Comparison of ENCODE assay signal across 8 cellular contexts in genomic region chr3:52453496-52454234, GRCh38. TPM values are rescaled to one million over a fixed set of nuclear protein-coding genes. Genes with fewer than 3 reads are reported as not detected.
DNase-seq lines count a peak whose midpoint lies in the region; ATAC-seq, FAIRE-seq and TF ChIP-seq lines count a peak whose summit lies in the region.

TSS of gene TNNC1 (minus strand) at chr3:52454041. CDS start at chr3:52454015, 26 bp downstream.

- ATAC-seq in A549 = no peak

- no peak for TF ChIP-seq EP300 in A549 (IDR thresholded peaks at IDR 0.05)

- H3K27ac ChIP-seq in A549 (peak within 1 kb of the TSS; percentile 84 to 99), Karpas-422 (ENCODE audit: low read length) (0 out of 2 replicates have a peak within 1 kb of the TSS, but pooled peaks have one; percentile 33)

- peaks cover 36% of the 10 kb centered on the region for H3K79me2 ChIP-seq in Karpas-422 (ENCODE audit: low read length)

- H3K4me3 ChIP-seq in A549 (peak within 1 kb of the TSS; percentile 66), Karpas-422 (ENCODE audit: low read length) (peak within 1 kb of the TSS; percentile 96)

- TF ChIP-seq POLR2A in A549 (IDR thresholded peaks at IDR 0.05; ENCODE audit: low read length) = no peak

- WGBS in A549 (ENCODE audit: missing lambda C conversion rate) = 73% methylated on average over 6 of the region's 16 CpGs

- H4K20me1 ChIP-seq in Karpas-422 (ENCODE audit: insufficient read depth, low read depth, low read length) = no peaks in the 10 kb centered on the region

- H3K36me3 ChIP-seq in Karpas-422 (ENCODE audit: insufficient read depth, low read length) = peaks cover 12% of the 10 kb centered on the region; the same call in 1 of the 2 replicates

- CTCF ChIA-PET in A549 (lab: Yijun Ruan, JAX) = interaction anchor here (0.9 to 14.4 kb wide), 3 partner anchors 8 to 114 kb away, joined by 3 to 351 read pairs (median 3); no protein-coding TSS in a partner anchor

- H3K9me3 ChIP-seq in A549 = no peaks in the 10 kb centered on the region
- no peaks in the 10 kb centered on the region for H3K9me3 ChIP-seq in Karpas-422 (ENCODE audit: low read length)

- no peaks in the 10 kb centered on the region for H3K9me3 Mint-ChIP-seq in dendritic cell treated with granulocyte-macrophage colony-stimulating factor and Interleukin-4, amounts not matched to agents 40 ng/mL and 50 ng/mL, for 4 days

- H3K27me3 ChIP-seq in Karpas-422 (ENCODE audit: low read length) = no peaks in the 10 kb centered on the region

- H3K4me1 ChIP-seq in A549 (peaks cover 26% of the 10 kb centered on the region), Karpas-422 (ENCODE audit: low read length) (peaks cover 26% of the 10 kb centered on the region)

- POLR2A ChIA-PET in A549 (lab: Yijun Ruan, JAX) = no interaction called here

- no peaks in the 10 kb centered on the region for H3K9me2 ChIP-seq in Karpas-422 (replicated peaks; ENCODE audit: insufficient read depth, low read length)

- H3K27ac Mint-ChIP-seq in dendritic cell treated with granulocyte-macrophage colony-stimulating factor and Interleukin-4, amounts not matched to agents 40 ng/mL and 50 ng/mL, for 4 days = peak within 1 kb of the TSS; percentile 82

- H3K27me3 Mint-ChIP-seq in dendritic cell treated with granulocyte-macrophage colony-stimulating factor and Interleukin-4, amounts not matched to agents 40 ng/mL and 50 ng/mL, for 4 days = peaks cover 6% of the 10 kb centered on the region

- peak within 1 kb of the TSS; percentile 80 for H3K4me3 Mint-ChIP-seq in dendritic cell treated with granulocyte-macrophage colony-stimulating factor and Interleukin-4, amounts not matched to agents 40 ng/mL and 50 ng/mL, for 4 days

- H2AFZ ChIP-seq in Karpas-422 (ENCODE audit: low read length) = peak within 1 kb of the TSS; percentile 93

- no peak for FAIRE-seq in A549 (lab: Jason Lieb, UNC)

- intact Hi-C loops in dendritic cell treated with granulocyte-macrophage colony-stimulating factor and Interleukin-4, amounts not matched to agents 40 ng/mL and 50 ng/mL, for 4 days (cut with micrococcal nuclease) = no loop called here

- TF ChIP-seq CTCF in A549 (IDR thresholded peaks at IDR 0.05) (no peak), GM13977 (IDR thresholded peaks at IDR 0.05; ENCODE audit: extremely low read depth, insufficient read depth, missing control alignments) (no peak)

- in situ Hi-C loops in GM13977 (cut with MboI; ENCODE audit: low pct_unique_long_range_greater_than_20kb, low sequenced_read_pairs, unreplicated experiment) = no loop called here

- H3K9ac ChIP-seq in Karpas-422 (ENCODE audit: low read length) = peak within 1 kb of the TSS; percentile 97

- peaks cover 52% of the 10 kb centered on the region for H3K4me1 Mint-ChIP-seq in dendritic cell treated with granulocyte-macrophage colony-stimulating factor and Interleukin-4, amounts not matched to agents 40 ng/mL and 50 ng/mL, for 4 days (ENCODE audit: low read depth)

- DNase-seq in A549 (ENCODE audit: low read depth in 1 of 2, low spot score in 1 of 2) = no peak
- DNase-seq in Karpas-422 = no peak
- DNase-seq in myocyte (ENCODE audit: low read depth) = peak; percentile 89
- no peak for DNase-seq in globus pallidus (ENCODE audit: low spot score)
- DNase-seq in GM13977 (ENCODE audit: low spot score) = no peak
- DNase-seq in HCEC 1CT = no peak
- no peak for DNase-seq in hepatic stellate cell (ENCODE audit: low spot score)

- H3K4me2 ChIP-seq in A549 (peak within 1 kb of the TSS; percentile 92), Karpas-422 (ENCODE audit: low read depth, low read length, poor library complexity, severe bottlenecking) (peak within 1 kb of the TSS; percentile 86)

- peaks cover 27% of the 10 kb centered on the region for H3K36me3 Mint-ChIP-seq in dendritic cell treated with granulocyte-macrophage colony-stimulating factor and Interleukin-4, amounts not matched to agents 40 ng/mL and 50 ng/mL, for 4 days (ENCODE audit: low read depth)

- no peak for TF ChIP-seq RAD21 in A549 (conservative IDR thresholded peaks at IDR 0.05 in 1 of 2, IDR thresholded peaks at IDR 0.05 in 1 of 2)

TF ChIP-seq in A549, 52 proteins besides CTCF, POLR2A, EP300 and RAD21:
- TF ChIP-seq MAX (IDR thresholded peaks at IDR 0.05) (no peak), TP53 (CRISPR knock-in tag; IDR thresholded peaks at IDR 0.05) (no peak), NPAS2 (CRISPR knock-in tag; IDR thresholded peaks at IDR 0.05; ENCODE audit: borderline replicate concordance) (no peak), CBX8 (IDR thresholded peaks at IDR 0.05) (no peak), RCOR1 (IDR thresholded peaks at IDR 0.05; ENCODE audit: low read depth, low read length) (no peak), HOXB5 (CRISPR knock-in tag; IDR thresholded peaks at IDR 0.05) (no peak), E2F6 (IDR thresholded peaks at IDR 0.05; ENCODE audit: borderline replicate concordance, low read depth) (no peak), NR3C1 (IDR thresholded peaks at IDR 0.05) (no peak), HOXB13 (CRISPR knock-in tag; IDR thresholded peaks at IDR 0.05; ENCODE audit: low read depth) (no peak), FOSL2 (IDR thresholded peaks at IDR 0.05) (no peak), FOSL2 (CRISPR knock-in tag; IDR thresholded peaks at IDR 0.05) (no peak), BCL3 (IDR thresholded peaks at IDR 0.05) (no peak), GATA3 (IDR thresholded peaks at IDR 0.05; ENCODE audit: borderline replicate concordance) (no peak), CBX2 (IDR thresholded peaks at IDR 0.05; ENCODE audit: borderline replicate concordance, low read depth) (no peak)

RNA-seq across cellular contexts. Expression of gene TNNC1, which starts in this region (rescaled TPM):
- polyA plus RNA-seq in A549 (2011; rRNA removed) (2.1 and 4.5 TPM in 2 replicates), A549 (2017; fragmentation: RNase III; extraction: RNeasy Plus Mini Kit Qiagen cat#74134 plus additional on column Dnase treatment) (2.6 to 3.3 TPM (median 2.8 TPM) in 3 replicates)
- 3.1 and 5.6 TPM in 2 replicates for polyA plus RNA-seq in A549 (2012; cell fraction: cytosol; rRNA removed)
- 1.5 and 2.1 TPM in 2 replicates for polyA plus RNA-seq in A549 (2012; cell fraction: nucleus; rRNA removed)
- 0.66 and 1.2 TPM in 2 replicates for polyA minus RNA-seq in A549 (2011; rRNA and poly(A)+ RNA removed)
- total RNA-seq in Karpas-422 (2014; rRNA removed; shearing (Covaris generic); ENCODE audit: low replicate concordance) = 0.65 TPM in 1 of 2 replicates, not detected in the other
- total RNA-seq in myocyte = 3,730 and 3,876 TPM in 2 replicates
- 2,191 TPM for polyA plus RNA-seq in myocyte (2012)

Comparison
In these comparisons a context has a peak if more than half of its experiments do, and no peak if none do; other contexts are left out.
1. RNA of gene TNNC1 (total RNA-seq): 3,730 to 3,876 TPM in myocyte; 0.65 TPM in Karpas-422; every median in the first group is over 1,000 times any median in the second.